Comparison of ENCODE assay signal across 10 cellular contexts in genomic region chr14:92362781-92363235, GRCh38. TPM values are rescaled to one million over a fixed set of nuclear protein-coding genes. Genes with fewer than 3 reads are reported as not detected.
DNase-seq lines count a peak whose midpoint lies in the region; ATAC-seq and TF ChIP-seq lines count a peak whose summit lies in the region.
"Had no signal": no experiment of that assay in that cellular context is flagged by ENCODE, and none has a peak within 500 bp of the region (broad histone marks: within the 10 kb centered on the region; RNA-seq: fewer than 3 reads in every experiment).

No MANE protein-coding gene starts in this region.

- TF ChIP-seq CTCF in adrenal gland (IDR thresholded peaks at IDR 0.05) (no peak), left lung (IDR thresholded peaks at IDR 0.05) (no peak)

- H3K4me3 ChIP-seq in adrenal gland = no peak overlapping the region
- H3K4me3 ChIP-seq in left lung = no peak overlapping the region
- H3K4me3 ChIP-seq: tibial nerve had no signal

- peak; percentile 53 for ATAC-seq in left lung
- ATAC-seq: T-cell had no signal

- intact Hi-C loops in adrenal gland (cut with DNase I) (no loop called here), left lung (cut with DNase I) (no loop called here)

- H3K27me3 ChIP-seq in adrenal gland = peaks cover 17% of the 10 kb centered on the region
- peaks cover 0 to 26% of the 10 kb centered on the region in 2 donors for H3K27me3 ChIP-seq in left lung
- H3K27me3 ChIP-seq: tibial nerve had no signal

- TF ChIP-seq POLR2A in adrenal gland (IDR thresholded peaks at IDR 0.05) = no peak

- H3K4me1 ChIP-seq in adrenal gland (replicated peaks in 1 of 2) (no peaks in the 10 kb centered on the region), left lung (no peaks in the 10 kb centered on the region)
- H3K4me1 ChIP-seq: tibial nerve had no signal

- no peak overlapping the region for H3K27ac ChIP-seq in adrenal gland
- no peak overlapping the region for H3K27ac ChIP-seq in left lung
- H3K27ac ChIP-seq: tibial nerve had no signal

- WGBS in adrenal gland, 4 donors = 70 to 78% (median 74%) methylated on average over 3 to 14 of the region's 14 CpGs

- H3K9me3 ChIP-seq in adrenal gland (replicated peaks in 1 of 3) (no peaks in the 10 kb centered on the region), left lung (no peaks in the 10 kb centered on the region)
- H3K9me3 ChIP-seq: tibial nerve had no signal

- peak; percentile 90 for DNase-seq in AG20443 (ENCODE audit: low spot score)
- DNase-seq in GM04504 (ENCODE audit: low read depth) = peak; percentile 55
- peak; percentile 40 to 88 (median 74) for DNase-seq in adrenal gland
- peak in 1 of 2 donors; percentile 53 for DNase-seq in left lung
- DNase-seq in activated naive CD4-positive, alpha-beta T cell treated with anti-CD3 and anti-CD28 coated beads, Interleukin-2, amount 50 U/mL, for 16 hours = no peak
- DNase-seq in 8988T = no peak
- DNase-seq in stimulated activated CD4-positive, alpha-beta T cell treated with anti-CD3 and anti-CD28 coated beads, Interleukin-4, amount 100 ng/mL, for 1 hour = no peak
- DNase-seq in activated naive CD4-positive, alpha-beta T cell (lab: John Stamatoyannopoulos, UW) = no peak
- DNase-seq: T-cell had no signal

- H3K36me3 ChIP-seq in adrenal gland (replicated peaks in 1 of 2) (no peaks in the 10 kb centered on the region), left lung (no peaks in the 10 kb centered on the region)
- H3K36me3 ChIP-seq: tibial nerve had no signal

RNA-seq across cellular contexts. Expression of gene SLC24A4, which starts 39.8 kb away (rescaled TPM):
- total RNA-seq in adrenal gland (1 to 10 TPM in 4 of 8 donors, under 1 TPM in 4; 0.39 to 1.9 (median 0.97) TPM), left lung (1 to 10 TPM; 1.1 to 2.0 TPM)
- polyA plus RNA-seq in adrenal gland = under 1 TPM; 0.09 to 0.34 (median 0.32) TPM

Comparison
In these comparisons a context has a peak if more than half of its experiments do, and no peak if none do; other contexts are left out.
1. DNase-seq: peak in AG20443 (single experiment), GM04504 (single experiment) and adrenal gland (7 of 7); none in activated naive CD4-positive, alpha-beta T cell treated with anti-CD3 and anti-CD28 coated beads, Interleukin-2, amount 50 U/mL, for 16 hours (single experiment), 8988T (single experiment), stimulated activated CD4-positive, alpha-beta T cell treated with anti-CD3 and anti-CD28 coated beads, Interleukin-4, amount 100 ng/mL, for 1 hour (single experiment) and activated naive CD4-positive, alpha-beta T cell (0 of 4).